In genomic region chr2:127205211-127206140, GRCh38 we compare ENCODE assay signal across 24 cellular contexts. TPM values are rescaled to one million over a fixed set of nuclear protein-coding genes. Genes with fewer than 3 reads are reported as not detected.
DNase-seq lines count a peak whose midpoint lies in the region; ATAC-seq and TF ChIP-seq lines count a peak whose summit lies in the region.
"Had no signal": no experiment of that assay in that cellular context is flagged by ENCODE, and none has a peak within 500 bp of the region (broad histone marks: within the 10 kb centered on the region; RNA-seq: fewer than 3 reads in every experiment).

No MANE protein-coding gene starts in this region.

- DNase-seq in NCI-H2227 treated with DMSO at 0.1 percent for 48 hours (lab: John Stamatoyannopoulos, UW) (peak; percentile 56), hepatocyte (ENCODE audit: low spot score) (no peak), retina (peak; percentile 23), HPDE6-E6E7 (ENCODE audit: extremely low spot score) (no peak), erythroblast (lab: John Stamatoyannopoulos, UW) (no peak), H4 (ENCODE audit: low spot score) (no peak)
- DNase-seq: activated CD4-positive, alpha-beta T cell treated with anti-CD3 and anti-CD28 coated beads for 36 hours; activated naive CD4-positive, alpha-beta T cell treated with anti-CD3 and anti-CD28 coated beads for 36 hours; activated T-cell treated with anti-CD3 and anti-CD28 coated beads, Interleukin-2, amount 50 U/mL, for 48 hours; CD4-positive, alpha-beta memory T cell; left cardiac atrium; naive thymus-derived CD4-positive, alpha-beta T cell; NCI-H1092; NCI-H187 treated with DMSO at 0.1 percent for 48 hours; ovary; RPMI8226; stimulated activated CD8-positive, alpha-beta memory T cell treated with anti-CD3 and anti-CD28 coated beads, Interleukin-4, amount 100 ng/mL, for 48 hours; transverse colon had no signal

- no peaks in the 10 kb centered on the region for H3K27me3 ChIP-seq in hepatocyte
- H3K27me3 ChIP-seq: breast epithelium, ovary, transverse colon had no signal

- H3K9ac ChIP-seq in ES-I3 (ENCODE audit: low read depth, low read length): peak overlapping the region; percentile 39; the same call in 1 of the 2 replicates

- ATAC-seq in HG03469 (IDR thresholded peaks at IDR 0.05; ENCODE audit: unreplicated experiment): no peak
- ATAC-seq: activated CD4-positive, alpha-beta T cell treated with anti-CD3 and anti-CD28 coated beads for 36 hours; HCT116; naive thymus-derived CD4-positive, alpha-beta T cell had no signal

- H4K20me1 ChIP-seq in hepatocyte (ENCODE audit: insufficient read depth, poor library complexity, severe bottlenecking): no peaks in the 10 kb centered on the region

- TF ChIP-seq CTCF in hepatocyte (IDR thresholded peaks at IDR 0.05; ENCODE audit: poor library complexity): no peak

- H3K4me1 ChIP-seq in ES-I3 (ENCODE audit: insufficient read depth, low read length): peaks cover 9% of the 10 kb centered on the region; the same call in 1 of the 2 replicates
- H3K4me1 ChIP-seq in hepatocyte (ENCODE audit: insufficient read depth): no peaks in the 10 kb centered on the region
- H3K4me1 ChIP-seq: breast epithelium, transverse colon had no signal

- H2AFZ ChIP-seq in hepatocyte: no peak overlapping the region

- no peak for TF ChIP-seq POLR2A in erythroblast (IDR thresholded peaks at IDR 0.05; ENCODE audit: low read length)

- no peaks in the 10 kb centered on the region for H3K9me2 ChIP-seq in hepatocyte (replicated peaks; ENCODE audit: insufficient read depth)

- no peaks in the 10 kb centered on the region for H3K36me3 ChIP-seq in ES-I3 (ENCODE audit: insufficient read depth, low read length)
- H3K36me3 ChIP-seq in hepatocyte (replicated peaks; ENCODE audit: insufficient read depth, low read depth): no peaks in the 10 kb centered on the region
- H3K36me3 ChIP-seq: breast epithelium, ovary, transverse colon had no signal

- H3K9me3 ChIP-seq in ES-I3 (ENCODE audit: control insufficient read depth, insufficient read depth, low read length): no peaks in the 10 kb centered on the region
- no peaks in the 10 kb centered on the region for H3K9me3 ChIP-seq in hepatocyte (ENCODE audit: low read depth)
- H3K9me3 ChIP-seq: breast epithelium, ovary, transverse colon had no signal

- no peaks in the 10 kb centered on the region for H3K79me2 ChIP-seq in hepatocyte

- no peak overlapping the region for H3K4me3 ChIP-seq in hepatocyte
- H3K4me3 ChIP-seq: breast epithelium, ovary, SK-N-MC, transverse colon had no signal

- no peak overlapping the region for H3K27ac ChIP-seq in hepatocyte
- H3K27ac ChIP-seq: breast epithelium, HL-60, ovary, SK-N-MC, transverse colon had no signal

- 77% methylated on average over 34 of the region's 35 CpGs for WGBS in hepatocyte (ENCODE audit: low lambda C conversion rate, missing lambda C conversion rate)

- peak overlapping the region; percentile 41 for H3K4me2 ChIP-seq in hepatocyte

RNA-seq across cellular contexts. Expression of gene CYP27C1, which starts 14.6 kb away (rescaled TPM):
- 0.56 and 1.2 TPM in 2 replicates for total RNA-seq in hepatocyte
- polyA plus RNA-seq in hepatocyte: 1.3 and 1.4 TPM in 2 replicates
- 0.08 and 0.75 TPM in 2 replicates for total RNA-seq in H4 (2014; rRNA removed; shearing (Covaris generic))
- total RNA-seq: activated CD4-positive, alpha-beta T cell treated with anti-CD3 and anti-CD28 coated beads for 36 hours; activated naive CD4-positive, alpha-beta T cell treated with anti-CD3 and anti-CD28 coated beads for 36 hours; CD4-positive, alpha-beta memory T cell; naive thymus-derived CD4-positive, alpha-beta T cell had no signal
- polyA plus RNA-seq: CD4-positive, alpha-beta memory T cell; naive thymus-derived CD4-positive, alpha-beta T cell had no signal

Comparison
In these comparisons a context has a peak if more than half of its experiments do, and no peak if none do; other contexts are left out.
1. DNase-seq: peak in NCI-H2227 treated with DMSO at 0.1 percent for 48 hours (single experiment) and retina (single experiment); none in hepatocyte (single experiment), HPDE6-E6E7 (single experiment), erythroblast (0 of 2) and H4 (single experiment).